1 cellular context compared by ENCODE assay signal in genomic region chr6:44223471-44224153, GRCh38.
A peak's percentile ranks its signal among the peaks of the same experiment; 100 is the strongest.
TF ChIP-seq lines count a peak whose summit lies in the region.

SLC29A1 (plus strand) TSS chr6:44223595; CDS start chr6:44227314, 3,719 bp downstream.

TF ChIP-seq in HepG2, 621 proteins besides CTCF, POLR2A, EP300 and RAD21 (continued from another document and continues in another):
- TF ChIP-seq ZBTB40 (IDR thresholded peaks at IDR 0.05) (no peak), ZBTB40 (CRISPR knock-in tag; IDR thresholded peaks at IDR 0.05) (peak; percentile 51; the same call in 1 of the 2 replicates), HHEX (CRISPR knock-in tag; IDR thresholded peaks at IDR 0.05) (no peak), ZNF496 (CRISPR knock-in tag; IDR thresholded peaks at IDR 0.05; ENCODE audit: insufficient replicate concordance) (no peak), PAF1 (CRISPR knock-in tag; IDR thresholded peaks at IDR 0.05) (no peak), GABPA (IDR thresholded peaks at IDR 0.05; ENCODE audit: low read depth, low read length) (no peak), GABPA (CRISPR knock-in tag; IDR thresholded peaks at IDR 0.05; ENCODE audit: low read depth) (no peak), SRSF1 (optimal IDR thresholded peaks at IDR 0.05; ENCODE audit: low read depth, low read length) (no peak), ARNTL (CRISPR knock-in tag; IDR thresholded peaks at IDR 0.05) (peak; percentile 98), RELA (CRISPR knock-in tag; IDR thresholded peaks at IDR 0.05) (0 out of 2 replicates have a peak, but pooled peaks have one; percentile 40), ZNF687 (CRISPR knock-in tag; IDR thresholded peaks at IDR 0.05) (peak; percentile 96), CENPX (CRISPR knock-in tag; IDR thresholded peaks at IDR 0.05) (no peak), REPIN1 (CRISPR knock-in tag; IDR thresholded peaks at IDR 0.05; ENCODE audit: borderline replicate concordance, low read depth) (peak; percentile 65; the same call in 1 of the 2 replicates), ZNF780A (CRISPR knock-in tag; IDR thresholded peaks at IDR 0.05) (0 out of 2 replicates have a peak, but pooled peaks have one; percentile 18), ZNF501 (CRISPR knock-in tag; IDR thresholded peaks at IDR 0.05) (0 out of 2 replicates have a peak, but pooled peaks have one; percentile 61), TBL1XR1 (IDR thresholded peaks at IDR 0.05; ENCODE audit: borderline replicate concordance, low read length, partially characterized antibody) (no peak), HOXA9 (CRISPR knock-in tag; IDR thresholded peaks at IDR 0.05; ENCODE audit: borderline replicate concordance) (no peak), ZNF296 (CRISPR knock-in tag; conservative IDR thresholded peaks at IDR 0.05) (no peak), TBP (CRISPR knock-in tag; IDR thresholded peaks at IDR 0.05) (no peak), RERE (CRISPR knock-in tag; IDR thresholded peaks at IDR 0.05; ENCODE audit: low read depth) (peak; percentile 66; the same call in 1 of the 2 replicates), ZBTB10 (CRISPR knock-in tag; IDR thresholded peaks at IDR 0.05; ENCODE audit: borderline replicate concordance) (peak; percentile 77; the same call in 1 of the 2 replicates), KDM5B (CRISPR knock-in tag; IDR thresholded peaks at IDR 0.05; ENCODE audit: borderline replicate concordance) (peak; percentile 87; the same call in 1 of the 2 replicates), ZNF142 (CRISPR knock-in tag; IDR thresholded peaks at IDR 0.05) (peak; percentile 93)
